In genomic region chr2:69514406-69514805, GRCh38 we compare ENCODE assay signal across 11 cellular contexts.
A peak's percentile ranks its signal among the peaks of the same experiment; 100 is the strongest.
DNase-seq lines count a peak whose midpoint lies in the region; ATAC-seq and TF ChIP-seq lines count a peak whose summit lies in the region.
"Had no signal": no experiment of that assay in that cellular context is flagged by ENCODE, and none has a peak within 500 bp of the region (broad histone marks: within the 10 kb centered on the region; RNA-seq: fewer than 3 reads in every experiment).

No MANE protein-coding gene starts in this region.

- H3K9me3 ChIP-seq in prostate gland = no peaks in the 10 kb centered on the region

- WGBS in prostate gland = 73% methylated on average over 2 of the region's 2 CpGs

- H3K36me3 ChIP-seq in prostate gland = no peaks in the 10 kb centered on the region

- no peak for ATAC-seq in GM21786 (IDR thresholded peaks at IDR 0.05; ENCODE audit: unreplicated experiment)
- ATAC-seq: activated CD4-positive, CD25-positive, alpha-beta regulatory T cell treated with anti-CD3 and anti-CD28 coated beads, Interleukin-2, amount 50 U/mL, for 24 hours had no signal

- peak; percentile 71 for DNase-seq in AG10803 (ENCODE audit: low read depth)
- DNase-seq in LHCN-M2 (ENCODE audit: low read depth) = peak; percentile 93
- peak; percentile 67 for DNase-seq in ecto neural progenitor cell (ENCODE audit: low spot score)
- DNase-seq in midbrain (lab: John Stamatoyannopoulos, UW) = peak; percentile 47
- no peak for DNase-seq in HPDE6-E6E7 (ENCODE audit: extremely low spot score)
- DNase-seq in prostate gland (ENCODE audit: low spot score) = no peak
- no peak for DNase-seq in AML-193 (lab: John Stamatoyannopoulos, UW)
- DNase-seq: NCI-H146, small intestine had no signal

- H3K4me1 ChIP-seq in prostate gland (replicated peaks) = no peaks in the 10 kb centered on the region

- intact Hi-C loops in prostate gland (cut with DNase I) = no loop called here

- no peak overlapping the region for H3K4me3 ChIP-seq in AG10803 (ENCODE audit: low read length)
- H3K4me3 ChIP-seq in prostate gland = no peak overlapping the region

- H3K27ac ChIP-seq in prostate gland = no peak overlapping the region

- TF ChIP-seq POLR2A in prostate gland (IDR thresholded peaks at IDR 0.05) = no peak

- TF ChIP-seq CTCF in AG10803 (conservative IDR thresholded peaks at IDR 0.05; ENCODE audit: low read length) (no peak; the same call in 1 of the 2 replicates), prostate gland (IDR thresholded peaks at IDR 0.05) (no peak)

- no peaks in the 10 kb centered on the region for H3K27me3 ChIP-seq in prostate gland (replicated peaks; ENCODE audit: insufficient read depth)

Comparison
In these comparisons a context has a peak if more than half of its experiments do, and no peak if none do; other contexts are left out.
1. DNase-seq: peak in AG10803 (single experiment), LHCN-M2 (single experiment), ecto neural progenitor cell (single experiment) and midbrain (single experiment); none in HPDE6-E6E7 (single experiment), prostate gland (single experiment) and AML-193 (0 of 2).